ENCODE assay signal across 22 cellular contexts in genomic region chr4:156672492-156672891, GRCh38.
DNase-seq lines count a peak whose midpoint lies in the region; ATAC-seq and TF ChIP-seq lines count a peak whose summit lies in the region.
"Had no signal": no experiment of that assay in that cellular context is flagged by ENCODE, and none has a peak within 500 bp of the region (broad histone marks: within the 10 kb centered on the region; RNA-seq: fewer than 3 reads in every experiment).

No MANE protein-coding gene starts in this region.

- H3K4me2 ChIP-seq in GM23338 (no peak overlapping the region), PC-3 (ENCODE audit: low read length) (0 out of 2 replicates have a peak overlapping the region, but pooled peaks have one; percentile 39), osteoblast (ENCODE audit: insufficient read depth, low read length) (peak overlapping the region; percentile 64)
- H3K4me2 ChIP-seq: PC-9 had no signal

- H3K4me1 ChIP-seq in GM23338 (ENCODE audit: insufficient read depth) = peaks cover 4% of the 10 kb centered on the region; the same call in 1 of the 2 replicates
- H3K4me1 ChIP-seq in PC-3 (ENCODE audit: insufficient read depth, low read length) = peaks cover 36% of the 10 kb centered on the region
- peaks cover 20% of the 10 kb centered on the region for H3K4me1 ChIP-seq in osteoblast (ENCODE audit: insufficient read depth, low read length)
- H3K4me1 ChIP-seq: left lung had no signal

- H4K20me1 ChIP-seq in GM23338 (replicated peaks; ENCODE audit: insufficient read depth) (no peaks in the 10 kb centered on the region), PC-3 (ENCODE audit: low read length) (no peaks in the 10 kb centered on the region), osteoblast (ENCODE audit: insufficient read depth, low read length) (no peaks in the 10 kb centered on the region)

- H3K4me1 Mint-ChIP-seq in GM23338 = no peaks in the 10 kb centered on the region; the same call in 2 of the 3 replicates
- H3K4me1 Mint-ChIP-seq: B cell had no signal

- H3K27me3 Mint-ChIP-seq in GM23338 (ENCODE audit: insufficient read depth, low read depth, poor library complexity) = no peaks in the 10 kb centered on the region
- H3K27me3 Mint-ChIP-seq: activated CD8-positive, alpha-beta T cell treated with anti-CD3 and anti-CD28 coated beads for 36 hours; B cell had no signal

- no peaks in the 10 kb centered on the region for H3K9me3 ChIP-seq in PC-3 (ENCODE audit: low read length)
- H3K9me3 ChIP-seq in osteoblast (ENCODE audit: low read depth, low read length) = no peaks in the 10 kb centered on the region
- H3K9me3 ChIP-seq: left lung, suprapubic skin had no signal

- no peak; the same call in 1 of the 3 replicates for ATAC-seq in GM23338
- no peak for ATAC-seq in PC-3
- ATAC-seq: activated CD8-positive, alpha-beta T cell treated with anti-CD3 and anti-CD28 coated beads for 36 hours; left lung had no signal

- H3K27ac ChIP-seq in GM23338 (ENCODE audit: low read depth) (no peak overlapping the region), PC-3 (ENCODE audit: low read length) (no peak overlapping the region), osteoblast (ENCODE audit: low read depth, low read length) (peak overlapping the region; percentile 59)
- H3K27ac ChIP-seq: epithelial cell of prostate, left lung, PC-9, suprapubic skin, VCaP had no signal

- BruUV-seq in PC-3 (replicated peaks; lab: Mats Ljungman, UMichigan) = no TSS peak

- H3K9ac ChIP-seq in PC-3 (ENCODE audit: low read length) = no peak overlapping the region

- H3K36me3 Mint-ChIP-seq in GM23338 (ENCODE audit: low read depth) = no peaks in the 10 kb centered on the region

- H3K9me3 Mint-ChIP-seq in GM23338 = no peaks in the 10 kb centered on the region
- H3K9me3 Mint-ChIP-seq: activated CD8-positive, alpha-beta T cell treated with anti-CD3 and anti-CD28 coated beads for 36 hours; activated T-helper 1 cell treated with anti-CD3 and anti-CD28 coated beads, Interleukin-12 subunit alpha, Interleukin-12 subunit beta, Interleukin-2, Interleukin-4 antibody, amounts not matched to agents 30 ng/mL and 10 ng/mL and 1 ng/mL, durations not matched to agents 14 hours and 24 hours and 36 hours; nephron had no signal

- H3K79me2 ChIP-seq in GM23338 (replicated peaks; ENCODE audit: insufficient read depth) (no peaks in the 10 kb centered on the region), PC-3 (ENCODE audit: low read length) (no peaks in the 10 kb centered on the region), osteoblast (ENCODE audit: insufficient read depth, low read length) (no peaks in the 10 kb centered on the region)

- no peak for DNase-seq in GM23338 (ENCODE audit: low spot score)
- DNase-seq in PC-3 = no peak
- DNase-seq in fibroblast of peridontal ligament (ENCODE audit: extremely low read depth) = peak; percentile 64
- DNase-seq in osteoblast (ENCODE audit: insufficient read length, low spot score, missing footprints) = no peak
- no peak for DNase-seq in activated effector memory CD4-positive, alpha-beta T cell treated with Interleukin-2 at 50 U/mL for 16 hours
- no peak for DNase-seq in activated naive CD4-positive, alpha-beta T cell treated with Interleukin-2 at 50 U/mL for 16 hours
- no peak for DNase-seq in NCI-H748 (lab: John Stamatoyannopoulos, UW; ENCODE audit: unreplicated experiment)
- no peak for DNase-seq in AG08396 (ENCODE audit: low spot score)
- DNase-seq: activated CD8-positive, alpha-beta T cell treated with anti-CD3 and anti-CD28 coated beads for 36 hours; amniotic stem cell; hippocampal formation; Karpas-422; left lung; NCI-H1417 treated with DMSO at 0.1 percent for 48 hours; PC-9; retina had no signal

- no peak overlapping the region for H3K4me3 ChIP-seq in GM23338
- no peak overlapping the region for H3K4me3 ChIP-seq in PC-3 (ENCODE audit: low read length)
- H3K4me3 ChIP-seq in osteoblast (ENCODE audit: insufficient read depth, low read length) = no peak overlapping the region
- H3K4me3 ChIP-seq: left lung, PC-9, suprapubic skin had no signal

- H3K27ac Mint-ChIP-seq in GM23338 = no peak overlapping the region
- H3K27ac Mint-ChIP-seq: activated CD8-positive, alpha-beta T cell treated with anti-CD3 and anti-CD28 coated beads for 36 hours; activated T-helper 1 cell treated with anti-CD3 and anti-CD28 coated beads, Interleukin-12 subunit alpha, Interleukin-12 subunit beta, Interleukin-2, Interleukin-4 antibody, amounts not matched to agents 30 ng/mL and 10 ng/mL and 1 ng/mL, durations not matched to agents 14 hours and 24 hours and 36 hours; B cell; nephron had no signal

- H3K4me3 Mint-ChIP-seq in GM23338 = no peak overlapping the region
- H3K4me3 Mint-ChIP-seq: activated CD8-positive, alpha-beta T cell treated with anti-CD3 and anti-CD28 coated beads for 36 hours; activated T-helper 1 cell treated with anti-CD3 and anti-CD28 coated beads, Interleukin-12 subunit alpha, Interleukin-12 subunit beta, Interleukin-2, Interleukin-4 antibody, amounts not matched to agents 30 ng/mL and 10 ng/mL and 1 ng/mL, durations not matched to agents 14 hours and 24 hours and 36 hours; B cell; nephron had no signal

- no peaks in the 10 kb centered on the region for H3K36me3 ChIP-seq in GM23338 (ENCODE audit: insufficient read depth)
- H3K36me3 ChIP-seq in PC-3 (ENCODE audit: low read depth, low read length) = no peaks in the 10 kb centered on the region
- no peaks in the 10 kb centered on the region for H3K36me3 ChIP-seq in osteoblast (ENCODE audit: insufficient read depth, low read length)
- H3K36me3 ChIP-seq: left lung, suprapubic skin had no signal

- H3F3A ChIP-seq in GM23338 (replicated peaks; ENCODE audit: low read depth) (no peaks in the 10 kb centered on the region), PC-3 (ENCODE audit: low read length, unreplicated experiment) (no peaks in the 10 kb centered on the region)

- POLR2A ChIA-PET in PC-3 (lab: Charles Lee; ENCODE audit: unreplicated experiment) = interaction anchor here (0.5 kb wide), 1 partner anchor 707 kb away, joined by 3 read pairs; no protein-coding TSS in a partner anchor

- no peaks in the 10 kb centered on the region for H3K27me3 ChIP-seq in GM23338 (ENCODE audit: insufficient read depth)
- no peaks in the 10 kb centered on the region for H3K27me3 ChIP-seq in PC-3 (ENCODE audit: low read length)
- H3K27me3 ChIP-seq in osteoblast (ENCODE audit: insufficient read depth, low read length) = no peaks in the 10 kb centered on the region
- H3K27me3 ChIP-seq: left lung, suprapubic skin had no signal

- intact Hi-C loops in PC-3 (cut with micrococcal nuclease) = loop anchor here (10.0 kb wide), 1 partner anchor 378 kb away; no protein-coding TSS in a partner anchor

- CTCF ChIA-PET in PC-3 (lab: Charles Lee) = no interaction called here

- TF ChIP-seq CTCF in GM23338 (conservative IDR thresholded peaks at IDR 0.05; ENCODE audit: low read depth in 2 of 2) (no peak), PC-3 (conservative IDR thresholded peaks at IDR 0.05; ENCODE audit: low read depth, low read length) (no peak), osteoblast (IDR thresholded peaks at IDR 0.05; ENCODE audit: extremely low read depth, low read depth, low read length) (no peak)

- no peaks in the 10 kb centered on the region for H3K9me2 ChIP-seq in GM23338 (ENCODE audit: insufficient read depth)
- H3K9me2 ChIP-seq in PC-3 (replicated peaks; ENCODE audit: low read length) = no peaks in the 10 kb centered on the region

- H2AFZ ChIP-seq in GM23338 (peak overlapping the region; percentile 13; the same call in 1 of the 2 replicates), PC-3 (ENCODE audit: low read length) (no peak overlapping the region), osteoblast (ENCODE audit: low read length) (peak overlapping the region; percentile 13)
- H2AFZ ChIP-seq: PC-9 had no signal

TF ChIP-seq in GM23338, 12 proteins besides CTCF, POLR2A, EP300 and RAD21 (continues in another document):
- TF ChIP-seq ZNF114 (CRISPR knock-in tag; IDR thresholded peaks at IDR 0.05) (no peak), NANOG (IDR thresholded peaks at IDR 0.05; ENCODE audit: borderline replicate concordance) (no peak), EZH2phosphoT487 (IDR thresholded peaks at IDR 0.05; ENCODE audit: unreplicated experiment) (no peak), STAT1 (IDR thresholded peaks at IDR 0.05; ENCODE audit: unreplicated experiment) (no peak), POLR2AphosphoS5 (IDR thresholded peaks at IDR 0.05; ENCODE audit: low read depth) (no peak), ZNF331 (CRISPR knock-in tag; IDR thresholded peaks at IDR 0.05; ENCODE audit: low read depth) (no peak), ETS1 (IDR thresholded peaks at IDR 0.05) (no peak), REST (IDR thresholded peaks at IDR 0.05; ENCODE audit: unreplicated experiment) (no peak)
